8 cellular contexts compared by ENCODE assay signal in the genomic region with DNA sequence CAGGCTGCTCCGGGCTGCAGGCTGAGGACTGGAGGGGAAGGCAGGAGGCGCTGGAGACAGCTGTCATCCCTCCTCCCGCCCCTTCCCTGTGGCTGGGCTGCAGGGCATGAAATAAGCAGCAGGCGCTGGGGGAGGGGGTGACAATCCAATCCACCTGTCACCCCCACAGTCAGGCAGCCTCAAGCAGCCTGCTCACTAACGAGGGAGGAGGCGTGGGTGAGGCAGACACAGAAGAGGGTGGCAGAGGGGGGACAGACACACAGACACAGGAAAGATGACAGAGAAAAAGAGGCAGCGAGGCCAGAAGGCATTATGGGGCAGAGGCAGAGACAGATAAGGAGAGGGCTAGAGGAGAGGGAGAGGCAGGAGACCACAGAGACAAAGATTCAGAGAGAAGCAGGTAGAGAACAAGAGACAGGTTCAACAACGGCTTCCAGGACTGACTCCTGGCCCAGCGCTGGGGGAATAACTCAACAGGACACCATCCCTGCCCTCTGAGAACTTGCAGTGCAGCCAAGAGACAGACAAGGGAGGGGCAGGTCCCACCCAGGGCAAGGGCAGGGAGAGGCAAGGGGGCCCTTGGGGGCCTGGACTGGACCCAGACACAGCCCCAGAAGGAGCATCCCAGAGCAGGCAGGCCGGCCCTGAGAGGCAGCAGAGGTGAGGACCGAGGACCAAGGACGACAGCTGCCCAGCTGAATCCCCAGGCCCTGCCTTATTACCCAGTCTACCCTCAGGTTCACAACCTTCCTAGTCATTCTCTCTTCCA. TPM values are rescaled to one million over a fixed set of nuclear protein-coding genes. Genes with fewer than 3 reads are reported as not detected.
A peak's percentile ranks its signal among the peaks of the same experiment; 100 is the strongest.
DNase-seq lines count a peak whose midpoint lies in the region; ATAC-seq and TF ChIP-seq lines count a peak whose summit lies in the region.

No MANE protein-coding gene starts in this region.

- no peaks in the 10 kb centered on the region for H3K9me3 ChIP-seq in BLaER1

- peak overlapping the region; percentile 100 for H3K4me3 ChIP-seq in BLaER1

- H3K27ac Mint-ChIP-seq in T-helper 2 cell treated with Interferon-gamma antibody and Interleukin-4, amounts not matched to agents 5 μg/mL and 100 μg/mL, for 36 hours, result peak overlapping the region; percentile 71
- H3K27ac Mint-ChIP-seq in chondrocyte (ENCODE audit: unreplicated experiment) (peak overlapping the region; percentile 94), mesothelial cell of epicardium (peak overlapping the region; percentile 82)

- H3K27me3 Mint-ChIP-seq in T-helper 2 cell treated with Interferon-gamma antibody and Interleukin-4, amounts not matched to agents 5 μg/mL and 100 μg/mL, for 36 hours (ENCODE audit: low read depth), result no peaks in the 10 kb centered on the region
- H3K27me3 Mint-ChIP-seq in chondrocyte (ENCODE audit: low read depth) (no peaks in the 10 kb centered on the region), mesothelial cell of epicardium (ENCODE audit: low read depth) (no peaks in the 10 kb centered on the region)

- H3K27me3 ChIP-seq in BLaER1, result no peaks in the 10 kb centered on the region

- H3K27ac ChIP-seq in BLaER1 (peak overlapping the region; percentile 100), substantia nigra (ENCODE audit: low read depth, low read length, poor library complexity, severe bottlenecking) (peak overlapping the region; percentile 89)

- peaks cover 56% of the 10 kb centered on the region for H4K20me1 ChIP-seq in BLaER1

- H3K4me1 Mint-ChIP-seq in T-helper 2 cell treated with Interferon-gamma antibody and Interleukin-4, amounts not matched to agents 5 μg/mL and 100 μg/mL, for 36 hours (ENCODE audit: low read depth), result peaks cover 61% of the 10 kb centered on the region
- H3K4me1 Mint-ChIP-seq in chondrocyte (ENCODE audit: low read depth) (peaks cover 80% of the 10 kb centered on the region), mesothelial cell of epicardium (peaks cover 46% of the 10 kb centered on the region)

- H3K9me3 Mint-ChIP-seq in T-helper 2 cell treated with Interferon-gamma antibody and Interleukin-4, amounts not matched to agents 5 μg/mL and 100 μg/mL, for 36 hours, result no peaks in the 10 kb centered on the region
- no peaks in the 10 kb centered on the region for H3K9me3 Mint-ChIP-seq in chondrocyte (ENCODE audit: low read depth)
- H3K9me3 Mint-ChIP-seq in mesothelial cell of epicardium, result no peaks in the 10 kb centered on the region

- H3K4me2 ChIP-seq in BLaER1, result peak overlapping the region; percentile 98

- H3K4me1 ChIP-seq in BLaER1, result peaks cover 96% of the 10 kb centered on the region

- DNase-seq in MV-4-11 (lab: John Stamatoyannopoulos, UW), result peak; percentile 68
- DNase-seq in T-helper 2 cell treated with Interferon-gamma antibody and Interleukin-4, amounts not matched to agents 5 μg/mL and 100 μg/mL, for 36 hours (ENCODE audit: low spot score), result no peak
- DNase-seq in chondrocyte (ENCODE audit: low spot score), result no peak
- no peak for DNase-seq in mesothelial cell of epicardium (ENCODE audit: low spot score in 2 of 2, unreplicated experiment in 2 of 2)
- peak in 42 of 49 donors; percentile 16 to 82 (median 54) for DNase-seq in substantia nigra (lab: John Stamatoyannopoulos, UW)

- peaks cover 48% of the 10 kb centered on the region for H3K36me3 ChIP-seq in BLaER1

- peak overlapping the region; percentile 100 for H3K9ac ChIP-seq in BLaER1

- H3K36me3 Mint-ChIP-seq in T-helper 2 cell treated with Interferon-gamma antibody and Interleukin-4, amounts not matched to agents 5 μg/mL and 100 μg/mL, for 36 hours (ENCODE audit: low read depth), result peaks cover 12% of the 10 kb centered on the region
- H3K36me3 Mint-ChIP-seq in chondrocyte (ENCODE audit: low read depth), result no peaks in the 10 kb centered on the region
- peaks cover 1% of the 10 kb centered on the region for H3K36me3 Mint-ChIP-seq in mesothelial cell of epicardium

- ATAC-seq in GM21367 (IDR thresholded peaks at IDR 0.05; ENCODE audit: unreplicated experiment) (peak; percentile 1), HG02870 (IDR thresholded peaks at IDR 0.05; ENCODE audit: unreplicated experiment) (no peak)

- peak overlapping the region; percentile 62 for H3K4me3 Mint-ChIP-seq in T-helper 2 cell treated with Interferon-gamma antibody and Interleukin-4, amounts not matched to agents 5 μg/mL and 100 μg/mL, for 36 hours
- peak overlapping the region; percentile 65 for H3K4me3 Mint-ChIP-seq in chondrocyte (ENCODE audit: unreplicated experiment)
- no peak overlapping the region for H3K4me3 Mint-ChIP-seq in mesothelial cell of epicardium

- peak; percentile 42 for TF ChIP-seq CTCF in chondrocyte (IDR thresholded peaks at IDR 0.05)
- no peak for TF ChIP-seq CTCF in mesothelial cell of epicardium (IDR thresholded peaks at IDR 0.05; ENCODE audit: unreplicated experiment)

RNA-seq across cellular contexts. Expression of a gene that starts 11.2 kb away (rescaled TPM):
- total RNA-seq in chondrocyte (42.3 to 64.7 TPM (median 62.0 TPM) in 3 replicates), mesothelial cell of epicardium (37.4 to 40.9 TPM (median 37.8 TPM) in 3 replicates)

Comparison
In these comparisons a context has a peak if more than half of its experiments do, and no peak if none do; other contexts are left out.
1. DNase-seq: peak in MV-4-11 (single experiment) and substantia nigra (42 of 49); none in T-helper 2 cell treated with Interferon-gamma antibody and Interleukin-4, amounts not matched to agents 5 μg/mL and 100 μg/mL, for 36 hours (single experiment), chondrocyte (single experiment) and mesothelial cell of epicardium (0 of 2).
2. Peak in every context shown above with its lines, with median percentiles within 50 percentile points of each other: H3K27ac Mint-ChIP-seq.